ENCODE assay signal across 10 cellular contexts in genomic region chr2:113283704-113284284, GRCh38. TPM values are rescaled to one million over a fixed set of nuclear protein-coding genes. Genes with fewer than 3 reads are reported as not detected.
DNase-seq lines count a peak whose midpoint lies in the region; ATAC-seq and TF ChIP-seq lines count a peak whose summit lies in the region.
"Had no signal": no experiment of that assay in that cellular context is flagged by ENCODE, and none has a peak within 500 bp of the region (broad histone marks: within the 10 kb centered on the region; RNA-seq: fewer than 3 reads in every experiment).

No MANE protein-coding gene starts in this region.

- peaks cover 1% of the 10 kb centered on the region for H3K4me1 ChIP-seq in ovary (ENCODE audit: insufficient read depth)

- DNase-seq in C1 segment of cervical spinal cord (lab: John Stamatoyannopoulos, UW) (peak in 8 of 14 donors; percentile 13 to 50 (median 30)), RPMI7951 (ENCODE audit: low read depth) (peak; percentile 99), fibroblast of the aortic adventitia (ENCODE audit: low read depth) (peak; percentile 87), ovary (peak in 3 of 5 donors; percentile 35 to 49 (median 38))
- DNase-seq: activated B cell treated with CpG ODN at 0.5 μM for 24 hours had no signal

- WGBS in ovary, 3 donors: 20 to 30% (median 22%) methylated on average over 3 of the region's 3 CpGs

- TF ChIP-seq CTCF in fibroblast of the aortic adventitia (IDR thresholded peaks at IDR 0.05; ENCODE audit: insufficient read depth, low read length) (no peak), ovary (IDR thresholded peaks at IDR 0.05) (no peak)

- no peak for TF ChIP-seq EP300 in ovary (IDR thresholded peaks at IDR 0.05)

- no peak overlapping the region for H3K4me3 ChIP-seq in fibroblast of the aortic adventitia (ENCODE audit: low read depth, low read length)
- no peak overlapping the region for H3K4me3 ChIP-seq in ovary
- H3K4me3 ChIP-seq: suprapubic skin had no signal

- no peak overlapping the region for H3K27ac ChIP-seq in ovary
- H3K27ac ChIP-seq: suprapubic skin had no signal

- TF ChIP-seq POLR2A in ovary (IDR thresholded peaks at IDR 0.05): no peak

- no peaks in the 10 kb centered on the region for H3K27me3 ChIP-seq in ovary

- intact Hi-C loops in ovary (cut with DNase I): no loop called here

- H3K36me3 ChIP-seq in ovary: no peaks in the 10 kb centered on the region
- H3K36me3 ChIP-seq: suprapubic skin had no signal

- ATAC-seq in HG03457 (IDR thresholded peaks at IDR 0.05; ENCODE audit: unreplicated experiment) (no peak), GM21367 (IDR thresholded peaks at IDR 0.05; ENCODE audit: unreplicated experiment) (no peak), HG02885 (IDR thresholded peaks at IDR 0.05; ENCODE audit: poor library complexity, unreplicated experiment) (no peak), GM21381 (IDR thresholded peaks at IDR 0.05; ENCODE audit: unreplicated experiment) (no peak)

- H3K9me3 ChIP-seq in ovary: no peaks in the 10 kb centered on the region
- H3K9me3 ChIP-seq: suprapubic skin had no signal

RNA-seq across cellular contexts. Expression of gene PAX8, which starts 5.1 kb away (rescaled TPM):
- total RNA-seq in RPMI7951 (2014; rRNA removed; shearing (Covaris generic)): 5.4 and 12.6 TPM in 2 replicates
- total RNA-seq in fibroblast of the aortic adventitia (ENCODE audit: low replicate concordance): 0.09 and 1.5 TPM in 2 replicates
- 10 to 100 TPM in 4 of 7 donors, 1 to 10 TPM in 1, under 1 TPM in 2; 0.15 to 90.1 (median 10.1) TPM for total RNA-seq in ovary
- polyA plus RNA-seq in ovary: 1 to 10 TPM; 2.0 to 2.2 TPM

Comparison
In these comparisons a context has a peak if more than half of its experiments do, and no peak if none do; other contexts are left out.
1. DNase-seq: peak in every context shown above with its lines; median percentile 99 in RPMI7951; 87 in fibroblast of the aortic adventitia; 38 in ovary; 30 in C1 segment of cervical spinal cord.